9 cellular contexts compared by ENCODE assay signal in genomic region chr12:11642785-11643184, GRCh38.
"Had no signal": no experiment of that assay in that cellular context is flagged by ENCODE, and none has a peak within 500 bp of the region (broad histone marks: within the 10 kb centered on the region; RNA-seq: fewer than 3 reads in every experiment).

No MANE protein-coding gene starts in this region.

- H3K36me3 ChIP-seq: HAP-1 had no signal

- ATAC-seq: GM23338, HCT116 had no signal

- H3K4me3 ChIP-seq: GM23248, GM23338, HAP-1 had no signal

- H3K27ac Mint-ChIP-seq: GM23338, HFFc6 had no signal

- H3K4me1 ChIP-seq: HAP-1 had no signal

- H3K4me3 Mint-ChIP-seq: GM23338, H9, HFFc6 had no signal

- DNase-seq: GM23248, GOT3, H7, H9, HCEC 1CT, HFFc6 had no signal
